ENCODE assay signal across 9 cellular contexts in the genomic region with DNA sequence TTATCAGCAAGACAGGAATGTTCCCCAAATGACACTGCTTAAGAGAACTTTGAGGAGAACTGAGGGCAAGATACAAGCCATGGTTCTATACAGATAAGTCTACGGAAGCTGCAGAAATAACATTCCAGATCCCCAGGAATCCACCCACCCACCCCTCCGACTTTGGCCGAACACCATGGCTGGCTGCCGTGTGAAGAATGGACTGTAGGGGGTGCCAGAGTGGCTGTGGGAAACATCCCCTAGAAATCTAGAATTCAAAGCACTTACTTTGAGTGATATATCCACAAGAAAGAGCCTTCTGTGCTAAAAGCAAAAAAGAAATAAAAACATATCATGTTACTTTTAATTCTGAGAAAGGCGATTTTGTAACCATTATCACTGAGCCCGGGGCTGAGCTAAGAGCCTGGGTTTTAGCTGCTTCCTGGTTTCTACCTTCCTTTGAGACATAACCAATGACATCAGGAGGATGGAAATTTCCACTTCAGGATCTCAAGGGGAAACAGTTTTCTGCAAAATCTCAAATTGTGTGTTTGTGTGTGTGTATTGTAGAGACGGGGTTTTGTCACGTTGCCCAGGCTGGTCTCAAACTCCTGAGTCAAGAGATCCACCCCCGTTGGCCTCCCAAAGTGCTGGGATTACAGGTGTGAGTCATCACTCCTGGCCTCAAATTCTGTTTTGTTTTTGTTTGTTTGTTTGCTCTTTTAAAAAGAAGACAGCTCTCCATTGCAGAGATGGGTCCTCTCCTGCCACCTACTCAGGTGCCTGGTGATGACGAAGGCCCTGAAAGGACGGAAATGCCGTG. TPM values are rescaled to one million over a fixed set of nuclear protein-coding genes. Genes with fewer than 3 reads are reported as not detected.
DNase-seq lines count a peak whose midpoint lies in the region; ATAC-seq, FAIRE-seq and TF ChIP-seq lines count a peak whose summit lies in the region.
"Had no signal": no experiment of that assay in that cellular context is flagged by ENCODE, and none has a peak within 500 bp of the region (broad histone marks: within the 10 kb centered on the region; RNA-seq: fewer than 3 reads in every experiment).

No MANE protein-coding gene starts in this region.

- peak; percentile 59 for TF ChIP-seq CTCF in foreskin fibroblast (IDR thresholded peaks at IDR 0.05; ENCODE audit: low read depth, low read length)

- intact Hi-C loops in sciatic nerve (cut with DNase I) = no loop called here

- no peak overlapping the region for H3K4me3 ChIP-seq in foreskin fibroblast (ENCODE audit: low read depth in 1 of 2, low read length in 2 of 2)

- FAIRE-seq in GM12891 (lab: Jason Lieb, UNC) = peak; percentile 61
- FAIRE-seq: colon had no signal

- no peak for TF ChIP-seq POLR2A in GM12891 (IDR thresholded peaks at IDR 0.05; ENCODE audit: low read depth, low read length)

- ATAC-seq in SK-N-SH treated with all-trans-retinoic acid at 6 μM for 48 hours (peak; percentile 67), sciatic nerve (peak; percentile 70), HG02884 (IDR thresholded peaks at IDR 0.05; ENCODE audit: unreplicated experiment) (no peak)

- peak; percentile 34 for DNase-seq in AG08396 (ENCODE audit: low spot score)
- DNase-seq in GM12891 (ENCODE audit: insufficient read length, low spot score) = no peak
- DNase-seq in foreskin fibroblast = no peak
- DNase-seq in sciatic nerve (ENCODE audit: low spot score) = peak; percentile 72
- DNase-seq in SW480 (ENCODE audit: low spot score) = no peak
- DNase-seq in SKM-1 treated with dmso at 0.1 percent for 144 hours (lab: John Stamatoyannopoulos, UW; ENCODE audit: unreplicated experiment) = no peak

TF ChIP-seq in GM12891, 5 proteins besides CTCF, POLR2A, EP300 and RAD21:
- no peak for TF ChIP-seq PAX5 (IDR thresholded peaks at IDR 0.05; ENCODE audit: insufficient read depth, low read length, severe bottlenecking)
- TF ChIP-seq SPI1 (IDR thresholded peaks at IDR 0.05; ENCODE audit: low read depth, low read length) = no peak
- TF ChIP-seq POU2F2 (IDR thresholded peaks at IDR 0.05; ENCODE audit: low read depth, low read length) = no peak
- TF ChIP-seq POLR2AphosphoS5 (IDR thresholded peaks at IDR 0.05; ENCODE audit: low read depth, low read length) = no peak
- no peak for TF ChIP-seq TAF1 (IDR thresholded peaks at IDR 0.05; ENCODE audit: low read depth, low read length)

TF ChIP-seq in SK-N-SH treated with all-trans-retinoic acid at 6 μM for 48 hours, 23 proteins besides CTCF, POLR2A, EP300 and RAD21:
- no peak for TF ChIP-seq ZNF70 (CRISPR knock-in tag; IDR thresholded peaks at IDR 0.05)
- TF ChIP-seq RARB (CRISPR knock-in tag; IDR thresholded peaks at IDR 0.05) = no peak
- no peak for TF ChIP-seq TCF4 (CRISPR knock-in tag; IDR thresholded peaks at IDR 0.05; ENCODE audit: borderline replicate concordance)
- no peak for TF ChIP-seq ARNTL (CRISPR knock-in tag; IDR thresholded peaks at IDR 0.05; ENCODE audit: borderline replicate concordance, low read depth)
- no peak for TF ChIP-seq ZNF8 (CRISPR knock-in tag; IDR thresholded peaks at IDR 0.05)
- TF ChIP-seq ESRRG (CRISPR knock-in tag; IDR thresholded peaks at IDR 0.05) = no peak
- TF ChIP-seq CSDC2 (CRISPR knock-in tag; IDR thresholded peaks at IDR 0.05) = no peak
- TF ChIP-seq, protein P1, sequence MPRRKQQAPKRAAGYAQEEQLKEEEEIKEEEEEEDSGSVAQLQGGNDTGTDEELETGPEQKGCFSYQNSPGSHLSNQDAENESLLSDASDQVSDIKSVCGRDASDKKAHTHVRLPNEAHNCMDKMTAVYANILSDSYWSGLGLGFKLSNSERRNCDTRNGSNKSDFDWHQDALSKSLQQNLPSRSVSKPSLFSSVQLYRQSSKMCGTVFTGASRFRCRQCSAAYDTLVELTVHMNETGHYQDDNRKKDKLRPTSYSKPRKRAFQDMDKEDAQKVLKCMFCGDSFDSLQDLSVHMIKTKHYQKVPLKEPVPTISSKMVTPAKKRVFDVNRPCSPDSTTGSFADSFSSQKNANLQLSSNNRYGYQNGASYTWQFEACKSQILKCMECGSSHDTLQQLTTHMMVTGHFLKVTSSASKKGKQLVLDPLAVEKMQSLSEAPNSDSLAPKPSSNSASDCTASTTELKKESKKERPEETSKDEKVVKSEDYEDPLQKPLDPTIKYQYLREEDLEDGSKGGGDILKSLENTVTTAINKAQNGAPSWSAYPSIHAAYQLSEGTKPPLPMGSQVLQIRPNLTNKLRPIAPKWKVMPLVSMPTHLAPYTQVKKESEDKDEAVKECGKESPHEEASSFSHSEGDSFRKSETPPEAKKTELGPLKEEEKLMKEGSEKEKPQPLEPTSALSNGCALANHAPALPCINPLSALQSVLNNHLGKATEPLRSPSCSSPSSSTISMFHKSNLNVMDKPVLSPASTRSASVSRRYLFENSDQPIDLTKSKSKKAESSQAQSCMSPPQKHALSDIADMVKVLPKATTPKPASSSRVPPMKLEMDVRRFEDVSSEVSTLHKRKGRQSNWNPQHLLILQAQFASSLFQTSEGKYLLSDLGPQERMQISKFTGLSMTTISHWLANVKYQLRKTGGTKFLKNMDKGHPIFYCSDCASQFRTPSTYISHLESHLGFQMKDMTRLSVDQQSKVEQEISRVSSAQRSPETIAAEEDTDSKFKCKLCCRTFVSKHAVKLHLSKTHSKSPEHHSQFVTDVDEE (CRISPR knock-in tag; IDR thresholded peaks at IDR 0.05) = no peak
- TF ChIP-seq, protein P2, sequence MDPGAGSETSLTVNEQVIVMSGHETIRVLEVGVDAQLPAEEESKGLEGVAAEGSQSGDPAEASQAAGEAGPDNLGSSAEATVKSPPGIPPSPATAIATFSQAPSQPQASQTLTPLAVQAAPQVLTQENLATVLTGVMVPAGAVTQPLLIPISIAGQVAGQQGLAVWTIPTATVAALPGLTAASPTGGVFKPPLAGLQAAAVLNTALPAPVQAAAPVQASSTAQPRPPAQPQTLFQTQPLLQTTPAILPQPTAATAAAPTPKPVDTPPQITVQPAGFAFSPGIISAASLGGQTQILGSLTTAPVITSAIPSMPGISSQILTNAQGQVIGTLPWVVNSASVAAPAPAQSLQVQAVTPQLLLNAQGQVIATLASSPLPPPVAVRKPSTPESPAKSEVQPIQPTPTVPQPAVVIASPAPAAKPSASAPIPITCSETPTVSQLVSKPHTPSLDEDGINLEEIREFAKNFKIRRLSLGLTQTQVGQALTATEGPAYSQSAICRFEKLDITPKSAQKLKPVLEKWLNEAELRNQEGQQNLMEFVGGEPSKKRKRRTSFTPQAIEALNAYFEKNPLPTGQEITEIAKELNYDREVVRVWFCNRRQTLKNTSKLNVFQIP (CRISPR knock-in tag; IDR thresholded peaks at IDR 0.05; ENCODE audit: borderline replicate concordance, low read depth) = no peak
- TF ChIP-seq, protein P3, sequence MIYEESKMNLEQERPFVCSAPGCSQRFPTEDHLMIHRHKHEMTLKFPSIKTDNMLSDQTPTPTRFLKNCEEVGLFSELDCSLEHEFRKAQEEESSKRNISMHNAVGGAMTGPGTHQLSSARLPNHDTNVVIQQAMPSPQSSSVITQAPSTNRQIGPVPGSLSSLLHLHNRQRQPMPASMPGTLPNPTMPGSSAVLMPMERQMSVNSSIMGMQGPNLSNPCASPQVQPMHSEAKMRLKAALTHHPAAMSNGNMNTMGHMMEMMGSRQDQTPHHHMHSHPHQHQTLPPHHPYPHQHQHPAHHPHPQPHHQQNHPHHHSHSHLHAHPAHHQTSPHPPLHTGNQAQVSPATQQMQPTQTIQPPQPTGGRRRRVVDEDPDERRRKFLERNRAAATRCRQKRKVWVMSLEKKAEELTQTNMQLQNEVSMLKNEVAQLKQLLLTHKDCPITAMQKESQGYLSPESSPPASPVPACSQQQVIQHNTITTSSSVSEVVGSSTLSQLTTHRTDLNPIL (CRISPR knock-in tag; IDR thresholded peaks at IDR 0.05; ENCODE audit: low read depth) = no peak
- no peak for TF ChIP-seq GLIS3 (CRISPR knock-in tag; IDR thresholded peaks at IDR 0.05)
- TF ChIP-seq, protein P4, sequence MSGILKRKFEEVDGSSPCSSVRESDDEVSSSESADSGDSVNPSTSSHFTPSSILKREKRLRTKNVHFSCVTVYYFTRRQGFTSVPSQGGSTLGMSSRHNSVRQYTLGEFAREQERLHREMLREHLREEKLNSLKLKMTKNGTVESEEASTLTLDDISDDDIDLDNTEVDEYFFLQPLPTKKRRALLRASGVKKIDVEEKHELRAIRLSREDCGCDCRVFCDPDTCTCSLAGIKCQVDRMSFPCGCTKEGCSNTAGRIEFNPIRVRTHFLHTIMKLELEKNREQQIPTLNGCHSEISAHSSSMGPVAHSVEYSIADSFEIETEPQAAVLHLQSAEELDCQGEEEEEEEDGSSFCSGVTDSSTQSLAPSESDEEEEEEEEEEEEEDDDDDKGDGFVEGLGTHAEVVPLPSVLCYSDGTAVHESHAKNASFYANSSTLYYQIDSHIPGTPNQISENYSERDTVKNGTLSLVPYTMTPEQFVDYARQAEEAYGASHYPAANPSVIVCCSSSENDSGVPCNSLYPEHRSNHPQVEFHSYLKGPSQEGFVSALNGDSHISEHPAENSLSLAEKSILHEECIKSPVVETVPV (CRISPR knock-in tag; IDR thresholded peaks at IDR 0.05) = no peak
- no peak for TF ChIP-seq ZNF565 (CRISPR knock-in tag; conservative IDR thresholded peaks at IDR 0.05; ENCODE audit: low read depth)
- TF ChIP-seq PPARA (CRISPR knock-in tag; IDR thresholded peaks at IDR 0.05; ENCODE audit: borderline replicate concordance) = no peak
- no peak for TF ChIP-seq ZFP3 (CRISPR knock-in tag; IDR thresholded peaks at IDR 0.05)
- no peak for TF ChIP-seq OSR1 (CRISPR knock-in tag; IDR thresholded peaks at IDR 0.05)

RNA-seq across cellular contexts. Expression of a gene that starts 36.4 kb away (rescaled TPM):
- 0.21 TPM for polyA plus RNA-seq in GM12891 (2012; ENCODE audit: low read depth, missing spikeins)
- total RNA-seq in sciatic nerve = 16.0 TPM

Comparison
In these comparisons a context has a peak if more than half of its experiments do, and no peak if none do; other contexts are left out.
1. DNase-seq: peak in AG08396 (single experiment) and sciatic nerve (single experiment); none in GM12891 (single experiment), foreskin fibroblast (0 of 2), SW480 (single experiment) and SKM-1 treated with dmso at 0.1 percent for 144 hours (single experiment).